Comparison of ENCODE assay signal across 8 cellular contexts in the genomic region with DNA sequence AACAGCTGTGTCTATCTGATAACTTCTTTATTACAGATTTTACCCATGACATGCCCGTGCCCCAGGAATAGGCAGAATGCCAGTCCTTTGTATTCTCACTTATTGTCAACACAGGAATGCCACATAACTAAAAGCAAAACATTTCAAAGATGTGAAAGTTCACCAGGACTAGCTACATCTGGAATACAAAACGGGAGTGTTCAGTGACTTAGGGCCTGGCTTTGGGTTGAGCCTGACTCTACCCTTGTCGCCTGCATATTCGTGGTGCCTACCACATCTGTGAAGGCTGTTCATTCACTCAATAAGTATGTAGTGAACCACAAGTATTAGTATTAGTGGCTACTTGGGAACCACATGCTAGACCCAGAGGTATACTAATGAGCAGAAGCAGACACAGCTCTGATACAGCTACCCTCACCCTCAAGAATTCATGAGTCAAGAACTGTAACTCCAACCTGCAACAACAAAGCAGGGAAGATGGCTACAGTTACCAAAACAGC. TPM values are rescaled to one million over a fixed set of nuclear protein-coding genes. Genes with fewer than 3 reads are reported as not detected.
DNase-seq lines count a peak whose midpoint lies in the region; ATAC-seq and TF ChIP-seq lines count a peak whose summit lies in the region.

No MANE protein-coding gene starts in this region.

- peak; percentile 43 for DNase-seq in stimulated activated CD4-positive, alpha-beta T cell treated with anti-CD3 and anti-CD28 coated beads, Interleukin-15, amount 100 ng/mL, for 24 hours
- no peak for DNase-seq in stimulated activated CD4-positive, alpha-beta T cell treated with anti-CD3 and anti-CD28 coated beads, Interleukin-2, amount 100 ng/mL, for 48 hours
- no peak for DNase-seq in activated naive CD8-positive, alpha-beta T cell treated with anti-CD3 and anti-CD28 coated beads, Interleukin-2, amount 10 ng/mL, durations not matched to agents 7 days and 5 days
- DNase-seq in natural killer cell = no peak
- no peak for DNase-seq in DMS 273 (lab: John Stamatoyannopoulos, UW; ENCODE audit: unreplicated experiment)
- no peak for DNase-seq in NCI-H2171 treated with DMSO at 0.1 percent for 48 hours (lab: John Stamatoyannopoulos, UW)
- DNase-seq in NCI-H1436 (lab: John Stamatoyannopoulos, UW) = no peak

- H3K27me3 Mint-ChIP-seq in activated naive CD8-positive, alpha-beta T cell treated with anti-CD3 and anti-CD28 coated beads, Interleukin-2, amount 10 ng/mL, durations not matched to agents 7 days and 5 days = no peaks in the 10 kb centered on the region
- H3K27me3 Mint-ChIP-seq in natural killer cell (ENCODE audit: low read depth in 2 of 2) = no peaks in the 10 kb centered on the region

- ATAC-seq in HG03139 (IDR thresholded peaks at IDR 0.05; ENCODE audit: unreplicated experiment) (peak; percentile 46), natural killer cell (peak; percentile 33 to 46 (median 38))
- ATAC-seq in activated naive CD8-positive, alpha-beta T cell treated with anti-CD3 and anti-CD28 coated beads, Interleukin-2, amount 10 ng/mL, durations not matched to agents 7 days and 5 days (ENCODE audit: low read depth) = no peak

- POLR2A ChIA-PET in activated naive CD8-positive, alpha-beta T cell treated with anti-CD3 and anti-CD28 coated beads, Interleukin-2, amount 10 ng/mL, durations not matched to agents 7 days and 5 days (lab: Charles Lee) = interaction anchor here (0.6 to 10.3 kb wide), 9 partner anchors 11 to 73 kb away, joined by 3 to 214 read pairs (median 6); no protein-coding TSS in a partner anchor

- no peaks in the 10 kb centered on the region for H3K9me3 Mint-ChIP-seq in activated naive CD8-positive, alpha-beta T cell treated with anti-CD3 and anti-CD28 coated beads, Interleukin-2, amount 10 ng/mL, durations not matched to agents 7 days and 5 days
- no peaks in the 10 kb centered on the region for H3K9me3 Mint-ChIP-seq in natural killer cell

- H3K36me3 Mint-ChIP-seq in activated naive CD8-positive, alpha-beta T cell treated with anti-CD3 and anti-CD28 coated beads, Interleukin-2, amount 10 ng/mL, durations not matched to agents 7 days and 5 days = peaks cover 65% of the 10 kb centered on the region
- no peaks in the 10 kb centered on the region for H3K36me3 Mint-ChIP-seq in natural killer cell

- peak overlapping the region; percentile 96 for H3K27ac Mint-ChIP-seq in activated naive CD8-positive, alpha-beta T cell treated with anti-CD3 and anti-CD28 coated beads, Interleukin-2, amount 10 ng/mL, durations not matched to agents 7 days and 5 days
- peak overlapping the region; percentile 87 to 93 for H3K27ac Mint-ChIP-seq in natural killer cell

- TF ChIP-seq CTCF in natural killer cell (IDR thresholded peaks at IDR 0.05) = no peak

- H3K4me1 Mint-ChIP-seq in activated naive CD8-positive, alpha-beta T cell treated with anti-CD3 and anti-CD28 coated beads, Interleukin-2, amount 10 ng/mL, durations not matched to agents 7 days and 5 days = peaks cover 55% of the 10 kb centered on the region
- H3K4me1 Mint-ChIP-seq in natural killer cell = peaks cover 66 to 80% of the 10 kb centered on the region in 2 donors

- peak overlapping the region; percentile 99 for H3K4me3 Mint-ChIP-seq in activated naive CD8-positive, alpha-beta T cell treated with anti-CD3 and anti-CD28 coated beads, Interleukin-2, amount 10 ng/mL, durations not matched to agents 7 days and 5 days
- peak overlapping the region; percentile 85 for H3K4me3 Mint-ChIP-seq in natural killer cell

- intact Hi-C loops in natural killer cell (cut with micrococcal nuclease) = no loop called here

RNA-seq across cellular contexts. Expression of gene TNFSF10, which starts 2.8 kb away (rescaled TPM):
- 100 to 1,000 TPM; 151 to 159 TPM for total RNA-seq in activated naive CD8-positive, alpha-beta T cell treated with anti-CD3 and anti-CD28 coated beads, Interleukin-2, amount 10 ng/mL, durations not matched to agents 7 days and 5 days
- 10 to 100 TPM in 2 of 3 donors, 1 to 10 TPM in 1; 9.5 to 27.7 (median 18.4) TPM for total RNA-seq in natural killer cell

Comparison
In these comparisons a context has a peak if more than half of its experiments do, and no peak if none do; other contexts are left out.
1. RNA of gene TNFSF10, which starts 2.8 kb away (total RNA-seq): 151 to 159 TPM in activated naive CD8-positive, alpha-beta T cell treated with anti-CD3 and anti-CD28 coated beads, Interleukin-2, amount 10 ng/mL, durations not matched to agents 7 days and 5 days; 9.5 to 27.7 TPM in natural killer cell; every median in the first group is over 4 times any median in the second.